ENCODE assay signal across 1 cellular context in the genomic region with DNA sequence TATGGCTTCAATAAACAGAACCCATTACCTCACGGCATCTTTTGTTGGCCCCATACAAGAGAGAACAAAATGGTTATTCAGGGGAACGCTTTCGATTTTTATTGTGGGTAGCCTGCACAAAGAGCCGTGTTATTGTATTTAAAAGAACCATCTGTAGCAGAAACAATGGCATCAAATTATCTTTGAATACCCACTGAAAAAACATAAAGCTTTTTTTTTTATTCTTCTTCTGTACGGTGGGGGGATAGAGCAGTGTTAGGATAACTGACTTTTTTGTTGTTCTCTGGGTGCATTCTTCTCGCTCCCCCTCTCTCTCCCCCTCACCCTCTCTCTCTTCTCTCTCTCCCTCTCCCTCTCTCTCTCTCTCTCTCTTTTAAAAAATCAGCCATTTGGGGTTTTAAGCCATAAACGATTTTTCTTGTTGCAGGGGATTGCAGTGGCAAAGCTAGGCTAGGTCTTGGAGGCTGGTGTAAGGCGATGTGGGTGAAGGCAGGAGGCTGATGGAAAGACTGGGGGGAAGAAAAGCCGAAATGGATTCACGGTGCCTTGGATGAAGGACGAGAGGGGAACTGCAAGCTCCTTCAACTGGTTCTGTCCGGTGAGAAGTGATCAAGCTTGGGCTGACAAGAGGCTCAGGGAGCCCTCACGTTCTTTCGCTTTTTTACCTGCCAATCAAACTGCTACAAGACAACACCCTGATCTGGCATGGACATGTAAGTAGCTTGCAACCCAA.
TF ChIP-seq lines count a peak whose summit lies in the region.

No MANE protein-coding gene starts in this region.

TF ChIP-seq in A549, 52 proteins besides CTCF, POLR2A, EP300 and RAD21 (continued from another document):
- TF ChIP-seq, protein P1, sequence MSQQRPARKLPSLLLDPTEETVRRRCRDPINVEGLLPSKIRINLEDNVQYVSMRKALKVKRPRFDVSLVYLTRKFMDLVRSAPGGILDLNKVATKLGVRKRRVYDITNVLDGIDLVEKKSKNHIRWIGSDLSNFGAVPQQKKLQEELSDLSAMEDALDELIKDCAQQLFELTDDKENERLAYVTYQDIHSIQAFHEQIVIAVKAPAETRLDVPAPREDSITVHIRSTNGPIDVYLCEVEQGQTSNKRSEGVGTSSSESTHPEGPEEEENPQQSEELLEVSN (IDR thresholded peaks at IDR 0.05; ENCODE audit: borderline replicate concordance, low read depth) = no peak
- TF ChIP-seq EHMT2 (IDR thresholded peaks at IDR 0.05; ENCODE audit: low read depth) (no peak), NFE2L2 (conservative IDR thresholded peaks at IDR 0.05; ENCODE audit: low read length) (no peak), FOXS1 (CRISPR knock-in tag; IDR thresholded peaks at IDR 0.05) (no peak), CBX8 (IDR thresholded peaks at IDR 0.05) (no peak), ZFP36 (IDR thresholded peaks at IDR 0.05; ENCODE audit: borderline replicate concordance, partially characterized antibody) (no peak), JUNB (IDR thresholded peaks at IDR 0.05) (no peak), SMC3 (IDR thresholded peaks at IDR 0.05) (no peak), FOSL2 (IDR thresholded peaks at IDR 0.05) (no peak), FOSL2 (CRISPR knock-in tag; IDR thresholded peaks at IDR 0.05) (no peak)
